23 cellular contexts compared by ENCODE assay signal in genomic region chr2:217157581-217157980, GRCh38.
"Had no signal": no experiment of that assay in that cellular context is flagged by ENCODE, and none has a peak within 500 bp of the region (broad histone marks: within the 10 kb centered on the region; RNA-seq: fewer than 3 reads in every experiment).

No MANE protein-coding gene starts in this region.

- H3K27ac Mint-ChIP-seq: IgD-negative memory B cell had no signal

- H3K36me3 ChIP-seq: SJSA1 had no signal

- H3K9ac ChIP-seq: KMS-11, SK-N-SH had no signal

- H3K4me2 ChIP-seq: KMS-11, SK-N-SH had no signal

- ATAC-seq: HepG2, K562 had no signal

- H3K27me3 ChIP-seq: SJSA1 had no signal

- H3K4me3 ChIP-seq: K562, SJSA1 had no signal

- H3K36me3 Mint-ChIP-seq: IgD-negative memory B cell had no signal

- H3K9me3 ChIP-seq: SJSA1, SK-N-SH had no signal

- H3K27ac ChIP-seq: KMS-11, SJSA1 had no signal

- H3K4me3 Mint-ChIP-seq: IgD-negative memory B cell had no signal

- DNase-seq: Kasumi-1, MM.1S, NCI-H1092 treated with DMSO at 0.1 percent for 48 hours, NCI-H1436, NCI-H187, NCI-H2029, NCI-H2081 treated with DMSO at 0.1 percent for 48 hours, NCI-H2171, NCI-H226, NCI-H446, NCI-H510A, NCI-H524 treated with DMSO at 0.1 percent for 48 hours, NCI-H69, NCI-H774, Right ventricle myocardium superior, RPMI8226, SIG-M5, SK-N-SH had no signal
